Comparison of ENCODE assay signal across 8 cellular contexts in the genomic region with DNA sequence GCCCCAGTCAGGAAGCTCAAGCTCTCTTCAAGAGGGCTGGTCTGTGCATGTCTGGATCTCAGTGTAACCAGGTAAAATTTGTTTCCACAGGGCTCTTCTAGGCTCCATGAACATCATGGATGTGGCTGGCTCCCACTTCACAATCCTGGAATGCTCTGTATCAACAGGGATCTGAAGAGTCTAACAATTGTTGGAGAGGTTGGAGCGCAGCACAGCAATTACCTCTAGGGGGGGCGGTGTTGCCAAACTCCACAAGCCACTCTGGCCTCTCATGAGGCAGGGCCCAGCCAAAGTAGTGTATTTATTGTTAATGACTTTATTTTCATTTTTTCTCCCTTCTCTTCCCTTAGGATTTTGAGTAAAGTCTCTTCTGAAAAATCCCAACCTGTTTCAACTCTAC. TPM values are rescaled to one million over a fixed set of nuclear protein-coding genes. Genes with fewer than 3 reads are reported as not detected.
DNase-seq lines count a peak whose midpoint lies in the region; ATAC-seq and TF ChIP-seq lines count a peak whose summit lies in the region.

No MANE protein-coding gene starts in this region.

- H3F3A ChIP-seq in OCI-LY1 (ENCODE audit: insufficient read depth, low read length) = no peaks in the 10 kb centered on the region

- H3K36me3 Mint-ChIP-seq in activated T-helper 1 cell treated with anti-CD3 and anti-CD28 coated beads, Interleukin-12 subunit alpha, Interleukin-12 subunit beta, Interleukin-2, Interleukin-4 antibody, amounts not matched to agents 30 ng/mL and 10 ng/mL and 1 ng/mL, durations not matched to agents 14 hours and 24 hours and 36 hours (ENCODE audit: low read depth) = no peaks in the 10 kb centered on the region
- H3K36me3 Mint-ChIP-seq in CD4-positive, alpha-beta memory T cell = no peaks in the 10 kb centered on the region

- POLR2A ChIA-PET in CD4-positive, alpha-beta memory T cell (lab: Charles Lee; ENCODE audit: partially characterized antibody) = no interaction called here

- H3K27me3 ChIP-seq in OCI-LY1 (ENCODE audit: insufficient read depth, low read length) (no peaks in the 10 kb centered on the region; the same call in 1 of the 2 replicates), esophagus squamous epithelium (no peaks in the 10 kb centered on the region), upper lobe of right lung (no peaks in the 10 kb centered on the region)
- H3K27me3 ChIP-seq in CD4-positive, alpha-beta memory T cell (ENCODE audit: insufficient read depth, low read length) = no peaks in the 10 kb centered on the region

- TF ChIP-seq CTCF in AG10803 (conservative IDR thresholded peaks at IDR 0.05; ENCODE audit: low read length) (peak; percentile 48), GM13977 (IDR thresholded peaks at IDR 0.05; ENCODE audit: extremely low read depth, insufficient read depth, missing control alignments) (peak; percentile 45), OCI-LY1 (IDR thresholded peaks at IDR 0.05; ENCODE audit: low read length) (peak; percentile 80), esophagus squamous epithelium (IDR thresholded peaks at IDR 0.05) (peak in 4 of 6 experiments; percentile 22 to 50 (median 30)), upper lobe of right lung (IDR thresholded peaks at IDR 0.05) (peak; percentile 42)

- no peaks in the 10 kb centered on the region for H3K9me3 Mint-ChIP-seq in activated T-helper 1 cell treated with anti-CD3 and anti-CD28 coated beads, Interleukin-12 subunit alpha, Interleukin-12 subunit beta, Interleukin-2, Interleukin-4 antibody, amounts not matched to agents 30 ng/mL and 10 ng/mL and 1 ng/mL, durations not matched to agents 14 hours and 24 hours and 36 hours
- no peaks in the 10 kb centered on the region for H3K9me3 Mint-ChIP-seq in CD4-positive, alpha-beta memory T cell

- TF ChIP-seq POLR2A in esophagus squamous epithelium (IDR thresholded peaks at IDR 0.05) = no peak

- no peaks in the 10 kb centered on the region for H3K9me2 ChIP-seq in OCI-LY1 (ENCODE audit: low read depth, low read length)

- no peak overlapping the region for H2AFZ ChIP-seq in OCI-LY1 (ENCODE audit: low read length)

- H3K36me3 ChIP-seq in OCI-LY1 (ENCODE audit: insufficient read depth, low read length) = no peaks in the 10 kb centered on the region
- no peaks in the 10 kb centered on the region for H3K36me3 ChIP-seq in esophagus squamous epithelium
- H3K36me3 ChIP-seq in upper lobe of right lung = no peaks in the 10 kb centered on the region
- no peaks in the 10 kb centered on the region for H3K36me3 ChIP-seq in CD4-positive, alpha-beta memory T cell (ENCODE audit: insufficient read depth, low read length)

- intact Hi-C loops in esophagus squamous epithelium (cut with DNase I) = no loop called here
- intact Hi-C loops in upper lobe of right lung (cut with DNase I) = no loop called here
- intact Hi-C loops in activated T-helper 1 cell treated with anti-CD3 and anti-CD28 coated beads, Interleukin-12 subunit alpha, Interleukin-12 subunit beta, Interleukin-2, Interleukin-4 antibody, amounts not matched to agents 30 ng/mL and 10 ng/mL and 1 ng/mL, durations not matched to agents 14 hours and 24 hours and 36 hours (cut with micrococcal nuclease) = no loop called here
- intact Hi-C loops in CD4-positive, alpha-beta memory T cell (cut with micrococcal nuclease) = no loop called here

- no peaks in the 10 kb centered on the region for H3K9me3 ChIP-seq in OCI-LY1 (ENCODE audit: low read length)
- H3K9me3 ChIP-seq in esophagus squamous epithelium = no peaks in the 10 kb centered on the region
- H3K9me3 ChIP-seq in upper lobe of right lung = no peaks in the 10 kb centered on the region
- H3K9me3 ChIP-seq in CD4-positive, alpha-beta memory T cell (ENCODE audit: control insufficient read depth in 1 of 2, low read length in 2 of 2) = no peaks in the 10 kb centered on the region

- H3K4me3 Mint-ChIP-seq in activated T-helper 1 cell treated with anti-CD3 and anti-CD28 coated beads, Interleukin-12 subunit alpha, Interleukin-12 subunit beta, Interleukin-2, Interleukin-4 antibody, amounts not matched to agents 30 ng/mL and 10 ng/mL and 1 ng/mL, durations not matched to agents 14 hours and 24 hours and 36 hours = no peak overlapping the region
- H3K4me3 Mint-ChIP-seq in CD4-positive, alpha-beta memory T cell = no peak overlapping the region

- H3K4me2 ChIP-seq in OCI-LY1 (ENCODE audit: low read length) = no peak overlapping the region

- H4K20me1 ChIP-seq in OCI-LY1 (ENCODE audit: insufficient read depth, low read length) = no peaks in the 10 kb centered on the region

- DNase-seq in AG10803 (ENCODE audit: low read depth) (peak; percentile 58), GM13977 (ENCODE audit: low spot score) (no peak), esophagus squamous epithelium (lab: John Stamatoyannopoulos, UW) (no peak), upper lobe of right lung (peak; percentile 70)
- no peak for DNase-seq in activated T-helper 1 cell treated with anti-CD3 and anti-CD28 coated beads, Interleukin-12 subunit alpha, Interleukin-12 subunit beta, Interleukin-2, Interleukin-4 antibody, amounts not matched to agents 30 ng/mL and 10 ng/mL and 1 ng/mL, durations not matched to agents 14 hours and 24 hours and 36 hours (ENCODE audit: low spot score)
- DNase-seq in CD4-positive, alpha-beta memory T cell = no peak
- DNase-seq in activated CD8-positive, alpha-beta memory T cell treated with anti-CD3 and anti-CD28 coated beads, Interleukin-2, amount 50 U/mL, for 4 hours = no peak

- peaks cover 3% of the 10 kb centered on the region for H3K27me3 Mint-ChIP-seq in activated T-helper 1 cell treated with anti-CD3 and anti-CD28 coated beads, Interleukin-12 subunit alpha, Interleukin-12 subunit beta, Interleukin-2, Interleukin-4 antibody, amounts not matched to agents 30 ng/mL and 10 ng/mL and 1 ng/mL, durations not matched to agents 14 hours and 24 hours and 36 hours (ENCODE audit: insufficient read depth)
- peaks cover 1 to 3% of the 10 kb centered on the region in 2 donors for H3K27me3 Mint-ChIP-seq in CD4-positive, alpha-beta memory T cell

- H3K79me2 ChIP-seq in OCI-LY1 (ENCODE audit: insufficient read depth, low read length) = no peaks in the 10 kb centered on the region

- 9 to 18% methylated on average over 2 of the region's 2 CpGs for WGBS in esophagus squamous epithelium, 2 donors

- no peak overlapping the region for H3K9ac ChIP-seq in OCI-LY1 (ENCODE audit: low read length)

- in situ Hi-C loops in GM13977 (cut with MboI; ENCODE audit: low pct_unique_long_range_greater_than_20kb, low sequenced_read_pairs, unreplicated experiment) = no loop called here

- peaks cover 8% of the 10 kb centered on the region for H3K4me1 Mint-ChIP-seq in activated T-helper 1 cell treated with anti-CD3 and anti-CD28 coated beads, Interleukin-12 subunit alpha, Interleukin-12 subunit beta, Interleukin-2, Interleukin-4 antibody, amounts not matched to agents 30 ng/mL and 10 ng/mL and 1 ng/mL, durations not matched to agents 14 hours and 24 hours and 36 hours (ENCODE audit: low read depth)
- peaks cover 3 to 9% (median 5%) of the 10 kb centered on the region in 4 donors for H3K4me1 Mint-ChIP-seq in CD4-positive, alpha-beta memory T cell

- CTCF ChIA-PET in CD4-positive, alpha-beta memory T cell (lab: Charles Lee; ENCODE audit: partially characterized antibody) = no interaction called here

- no peak overlapping the region for H3K27ac Mint-ChIP-seq in activated T-helper 1 cell treated with anti-CD3 and anti-CD28 coated beads, Interleukin-12 subunit alpha, Interleukin-12 subunit beta, Interleukin-2, Interleukin-4 antibody, amounts not matched to agents 30 ng/mL and 10 ng/mL and 1 ng/mL, durations not matched to agents 14 hours and 24 hours and 36 hours
- no peak overlapping the region for H3K27ac Mint-ChIP-seq in CD4-positive, alpha-beta memory T cell

- peak; percentile 92 for ATAC-seq in upper lobe of right lung

- H3K4me1 ChIP-seq in OCI-LY1 (ENCODE audit: insufficient read depth, low read length, severe bottlenecking) (peaks cover 7% of the 10 kb centered on the region), esophagus squamous epithelium (peaks cover 0 to 18% (median 3%) of the 10 kb centered on the region in 3 donors), upper lobe of right lung (peaks cover 5% of the 10 kb centered on the region)
- H3K4me1 ChIP-seq in CD4-positive, alpha-beta memory T cell (ENCODE audit: insufficient read depth, low read length) = peaks cover 8% of the 10 kb centered on the region

- H3K4me3 ChIP-seq in AG10803 (ENCODE audit: low read length) (no peak overlapping the region), OCI-LY1 (ENCODE audit: low read depth, low read length, poor library complexity, severe bottlenecking) (no peak overlapping the region), esophagus squamous epithelium (no peak overlapping the region), upper lobe of right lung (no peak overlapping the region)
- no peak overlapping the region for H3K4me3 ChIP-seq in CD4-positive, alpha-beta memory T cell (ENCODE audit: low read length in 2 of 2)

- H3K27ac ChIP-seq in OCI-LY1 (ENCODE audit: low read depth, low read length, poor library complexity, severe bottlenecking) (no peak overlapping the region), esophagus squamous epithelium (no peak overlapping the region), upper lobe of right lung (no peak overlapping the region)
- H3K27ac ChIP-seq in CD4-positive, alpha-beta memory T cell (ENCODE audit: low read depth, low read length) = no peak overlapping the region

RNA-seq across cellular contexts. Expression of a gene that starts 6.1 kb away (rescaled TPM):
- total RNA-seq in esophagus squamous epithelium = 10 to 100 TPM; 27.2 to 51.5 (median 42.1) TPM
- total RNA-seq in upper lobe of right lung = 37.6 TPM
- total RNA-seq in activated T-helper 1 cell treated with anti-CD3 and anti-CD28 coated beads, Interleukin-12 subunit alpha, Interleukin-12 subunit beta, Interleukin-2, Interleukin-4 antibody, amounts not matched to agents 30 ng/mL and 10 ng/mL and 1 ng/mL, durations not matched to agents 14 hours and 24 hours and 36 hours = 75.6 and 75.9 TPM in 2 replicates
- 10 to 100 TPM; 82.3 to 87.6 TPM for total RNA-seq in CD4-positive, alpha-beta memory T cell
- 10 to 100 TPM; 59.6 to 69.4 TPM for polyA plus RNA-seq in CD4-positive, alpha-beta memory T cell

RNA-seq across cellular contexts. Expression of a gene that starts 26.2 kb away (rescaled TPM):
- total RNA-seq in esophagus squamous epithelium (10 to 100 TPM; 28.9 to 45.2 (median 34.4) TPM), upper lobe of right lung (54.1 TPM)
- total RNA-seq in activated T-helper 1 cell treated with anti-CD3 and anti-CD28 coated beads, Interleukin-12 subunit alpha, Interleukin-12 subunit beta, Interleukin-2, Interleukin-4 antibody, amounts not matched to agents 30 ng/mL and 10 ng/mL and 1 ng/mL, durations not matched to agents 14 hours and 24 hours and 36 hours = 59.4 and 61.5 TPM in 2 replicates
- total RNA-seq in CD4-positive, alpha-beta memory T cell = 10 to 100 TPM; 43.3 to 46.4 TPM
- polyA plus RNA-seq in CD4-positive, alpha-beta memory T cell = 10 to 100 TPM in 1 of 2 donors, 1 to 10 TPM in 1; 3.0 to 14.1 TPM

RNA-seq across cellular contexts. Expression of a gene that starts 32.1 kb away (rescaled TPM):
- total RNA-seq in esophagus squamous epithelium = not detected
- total RNA-seq in upper lobe of right lung = not detected
- not detected in 2 replicates for total RNA-seq in activated T-helper 1 cell treated with anti-CD3 and anti-CD28 coated beads, Interleukin-12 subunit alpha, Interleukin-12 subunit beta, Interleukin-2, Interleukin-4 antibody, amounts not matched to agents 30 ng/mL and 10 ng/mL and 1 ng/mL, durations not matched to agents 14 hours and 24 hours and 36 hours
- not detected for total RNA-seq in CD4-positive, alpha-beta memory T cell
- not detected for polyA plus RNA-seq in CD4-positive, alpha-beta memory T cell

RNA-seq across cellular contexts. Expression of a gene that starts 45.6 kb away (rescaled TPM):
- 100 to 1,000 TPM; 139 to 212 (median 208) TPM for total RNA-seq in esophagus squamous epithelium
- total RNA-seq in upper lobe of right lung = 245 TPM
- total RNA-seq in activated T-helper 1 cell treated with anti-CD3 and anti-CD28 coated beads, Interleukin-12 subunit alpha, Interleukin-12 subunit beta, Interleukin-2, Interleukin-4 antibody, amounts not matched to agents 30 ng/mL and 10 ng/mL and 1 ng/mL, durations not matched to agents 14 hours and 24 hours and 36 hours = 235 and 238 TPM in 2 replicates
- 100 to 1,000 TPM; 206 to 208 TPM for total RNA-seq in CD4-positive, alpha-beta memory T cell
- 100 to 1,000 TPM; 254 to 312 TPM for polyA plus RNA-seq in CD4-positive, alpha-beta memory T cell

RNA-seq across cellular contexts. Expression of a gene that starts 57.0 kb away (rescaled TPM):
- total RNA-seq in esophagus squamous epithelium = 10 to 100 TPM; 31.4 to 63.1 (median 40.5) TPM
- total RNA-seq in upper lobe of right lung = 60.9 TPM
- total RNA-seq in activated T-helper 1 cell treated with anti-CD3 and anti-CD28 coated beads, Interleukin-12 subunit alpha, Interleukin-12 subunit beta, Interleukin-2, Interleukin-4 antibody, amounts not matched to agents 30 ng/mL and 10 ng/mL and 1 ng/mL, durations not matched to agents 14 hours and 24 hours and 36 hours = 75.2 and 76.4 TPM in 2 replicates
- total RNA-seq in CD4-positive, alpha-beta memory T cell = 100 to 1,000 TPM; 122 to 124 TPM
- polyA plus RNA-seq in CD4-positive, alpha-beta memory T cell = 10 to 100 TPM; 32.0 to 55.1 TPM

Comparison
In these comparisons a context has a peak if more than half of its experiments do, and no peak if none do; other contexts are left out.
1. DNase-seq: peak in AG10803 (single experiment) and upper lobe of right lung (single experiment); none in GM13977 (single experiment), esophagus squamous epithelium (single experiment), activated T-helper 1 cell treated with anti-CD3 and anti-CD28 coated beads, Interleukin-12 subunit alpha, Interleukin-12 subunit beta, Interleukin-2, Interleukin-4 antibody, amounts not matched to agents 30 ng/mL and 10 ng/mL and 1 ng/mL, durations not matched to agents 14 hours and 24 hours and 36 hours (single experiment), CD4-positive, alpha-beta memory T cell (0 of 5) and activated CD8-positive, alpha-beta memory T cell treated with anti-CD3 and anti-CD28 coated beads, Interleukin-2, amount 50 U/mL, for 4 hours (single experiment).
2. CTCF ChIP-seq: peak in every context shown above with its lines; median percentile 80 in OCI-LY1; 48 in AG10803; 45 in GM13977; 42 in upper lobe of right lung; 30 in esophagus squamous epithelium.